8 cellular contexts compared by ENCODE assay signal in genomic region chr21:34745557-34746255, GRCh38.
DNase-seq lines count a peak whose midpoint lies in the region; ATAC-seq and TF ChIP-seq lines count a peak whose summit lies in the region.

No MANE protein-coding gene starts in this region.

- peak; percentile 78 to 86 for TF ChIP-seq CTCF in Caco-2 (IDR thresholded peaks at IDR 0.05; ENCODE audit: insufficient read depth in 1 of 2, low read depth in 1 of 2, low read length in 1 of 2, severe bottlenecking in 1 of 2, unreplicated experiment in 1 of 2)

- H3K27me3 Mint-ChIP-seq in Caco-2 (ENCODE audit: insufficient read depth, unreplicated experiment): no peaks in the 10 kb centered on the region

- H3K4me3 ChIP-seq in Caco-2 (ENCODE audit: low read depth, low read length): no peak overlapping the region

- H3K4me1 ChIP-seq in Caco-2: no peaks in the 10 kb centered on the region

- peak; percentile 72 for ATAC-seq in GM21528 (IDR thresholded peaks at IDR 0.05; ENCODE audit: low FRiP score, unreplicated experiment)

- POLR2A ChIA-PET in Caco-2 (lab: Charles Lee): interaction anchor here (1.2 kb wide), 2 partner anchors 140 to 143 kb away, joined by 6 to 8 read pairs; no protein-coding TSS in a partner anchor

- BruUV-seq in Caco-2 (replicated peaks; lab: Mats Ljungman, UMichigan): no TSS peak

- H3K9me3 ChIP-seq in Caco-2: no peaks in the 10 kb centered on the region

- H3K27ac Mint-ChIP-seq in Caco-2 (ENCODE audit: unreplicated experiment): no peak overlapping the region

- CTCF ChIA-PET in Caco-2 (lab: Charles Lee): interaction anchor here (0.6 to 1.5 kb wide), 29 partner anchors 9 to 1367 kb away, joined by 3 to 47 read pairs (median 3); no protein-coding TSS in a partner anchor

- H3K4me3 Mint-ChIP-seq in Caco-2 (ENCODE audit: unreplicated experiment): no peak overlapping the region

- H3K4me1 Mint-ChIP-seq in Caco-2 (ENCODE audit: low read depth, unreplicated experiment): no peaks in the 10 kb centered on the region

- peak; percentile 71 to 83 for DNase-seq in Caco-2
- DNase-seq in Kasumi-1 (lab: John Stamatoyannopoulos, UW): peak; percentile 86 to 87
- DNase-seq in RKO (ENCODE audit: low spot score): peak; percentile 88
- DNase-seq in activated T-helper 1 cell treated with Interleukin-2 at 50 U/mL for 16 hours (ENCODE audit: low read depth): peak; percentile 15
- peak; percentile 80 for DNase-seq in fibroblast of the conjunctiva (ENCODE audit: low read depth)
- peak; percentile 51 for DNase-seq in non-pigmented ciliary epithelial cell (ENCODE audit: low read depth)
- DNase-seq in superior temporal gyrus (ENCODE audit: extremely low spot score): peak; percentile 82

- H3K36me3 ChIP-seq in Caco-2 (ENCODE audit: control insufficient read depth, insufficient read depth, low read length): no peaks in the 10 kb centered on the region

- intact Hi-C loops in Caco-2 (cut with micrococcal nuclease; ENCODE audit: unreplicated experiment): loop anchor here (1.0 to 2.0 kb wide), 6 partner anchors 143 to 1283 kb away; no protein-coding TSS in a partner anchor

- no peaks in the 10 kb centered on the region for H3K36me3 Mint-ChIP-seq in Caco-2 (ENCODE audit: insufficient read depth, unreplicated experiment)

- H3K9me3 Mint-ChIP-seq in Caco-2 (ENCODE audit: unreplicated experiment): peaks cover 6% of the 10 kb centered on the region

- no peaks in the 10 kb centered on the region for H3K27me3 ChIP-seq in Caco-2 (replicated peaks; ENCODE audit: control insufficient read depth, insufficient read depth, low read length)

Comparison
In these comparisons a context has a peak if more than half of its experiments do, and no peak if none do; other contexts are left out.
1. DNase-seq: peak in every context shown above with its lines; median percentile 88 in RKO; 86 in Kasumi-1; 82 in superior temporal gyrus; 80 in fibroblast of the conjunctiva; 77 in Caco-2; 51 in non-pigmented ciliary epithelial cell; 15 in activated T-helper 1 cell treated with Interleukin-2 at 50 U/mL for 16 hours.